In genomic region chr11:96332236-96332761, GRCh38 we compare ENCODE assay signal across 9 cellular contexts. TPM values are rescaled to one million over a fixed set of nuclear protein-coding genes. Genes with fewer than 3 reads are reported as not detected.
A peak's percentile ranks its signal among the peaks of the same experiment; 100 is the strongest.
DNase-seq lines count a peak whose midpoint lies in the region; ATAC-seq and TF ChIP-seq lines count a peak whose summit lies in the region.
"Had no signal": no experiment of that assay in that cellular context is flagged by ENCODE, and none has a peak within 500 bp of the region (broad histone marks: within the 10 kb centered on the region; RNA-seq: fewer than 3 reads in every experiment).

No MANE protein-coding gene starts in this region.

- H3K9me3 ChIP-seq in H9 (ENCODE audit: control insufficient read depth, low read depth, low read length): no peaks in the 10 kb centered on the region

- no peak overlapping the region for H4K8ac ChIP-seq in H9 (replicated peaks; ENCODE audit: insufficient read length, low read depth, low read length)

- no peak for TF ChIP-seq CTCF in H9 (conservative IDR thresholded peaks at IDR 0.05)
- no peak for TF ChIP-seq CTCF in activated CD8-positive, alpha-beta T cell treated with anti-CD3 and anti-CD28 coated beads for 36 hours (IDR thresholded peaks at IDR 0.05)

- H2BK5ac ChIP-seq in H9 (ENCODE audit: insufficient read length, low read length): peak overlapping the region; percentile 42

- no peaks in the 10 kb centered on the region for H3K23me2 ChIP-seq in H9 (ENCODE audit: insufficient read length, low read depth, low read length, poor library complexity, severe bottlenecking)

- H3K79me1 ChIP-seq in H9 (ENCODE audit: insufficient read depth, low read depth, low read length, poor library complexity, severe bottlenecking): no peaks in the 10 kb centered on the region

- no peak overlapping the region for H3K4ac ChIP-seq in H9 (ENCODE audit: low read depth, low read length)

- H3K27ac ChIP-seq in H9 (ENCODE audit: insufficient read length, low read depth, low read length): peak overlapping the region; percentile 17

- no peaks in the 10 kb centered on the region; a peak in 1 of 7 replicates for H3K36me3 Mint-ChIP-seq in H9 (ENCODE audit: insufficient read depth in 1 of 3, low read depth in 3 of 3)
- peaks cover 40% of the 10 kb centered on the region for H3K36me3 Mint-ChIP-seq in activated CD8-positive, alpha-beta T cell treated with anti-CD3 and anti-CD28 coated beads for 36 hours (ENCODE audit: low read depth)

- H2BK120ac ChIP-seq in H9 (ENCODE audit: low read depth, low read length, poor library complexity, severe bottlenecking): no peak overlapping the region

- H4K91ac ChIP-seq in H9 (ENCODE audit: insufficient read length, low read depth, low read length): no peak overlapping the region

- no peak overlapping the region for H4K5ac ChIP-seq in H9 (ENCODE audit: insufficient read length, low read depth, low read length)

- WGBS in H9 (ENCODE audit: extremely low coverage, insufficient read length, low lambda C conversion rate): no CpG with 5 or more reads among the region's 8 CpGs

- H3K9ac ChIP-seq in H9 (ENCODE audit: extremely low read depth, insufficient read length, low read length): no peak overlapping the region

- DNase-seq in H9 (no peak), left ventricle myocardium superior (no peak), retina (peak; percentile 28), NCI-H345 treated with DMSO at 0.1 percent for 48 hours (lab: John Stamatoyannopoulos, UW; ENCODE audit: unreplicated experiment) (no peak), HK-2 (ENCODE audit: unreplicated experiment) (no peak)
- DNase-seq in activated CD8-positive, alpha-beta T cell treated with anti-CD3 and anti-CD28 coated beads for 36 hours: no peak
- DNase-seq: activated gamma-delta T cell treated with Interleukin-2 at 50 U/mL for 16 hours, NCI-H446 treated with DMSO at 0.1 percent for 48 hours had no signal

- H3K4me1 ChIP-seq in H9 (ENCODE audit: insufficient read depth, low read length): peaks cover 15% of the 10 kb centered on the region

- H3T11ph ChIP-seq in H9 (ENCODE audit: low read length): no peak overlapping the region

- no peak overlapping the region for H2BK15ac ChIP-seq in H9 (ENCODE audit: low read depth, low read length)

- H3K18ac ChIP-seq in H9 (ENCODE audit: insufficient read length, low read depth, low read length): no peak overlapping the region

- H2BK12ac ChIP-seq in H9 (ENCODE audit: insufficient read length, low read depth, low read length): no peak overlapping the region

- no peak overlapping the region for H2AK5ac ChIP-seq in H9 (ENCODE audit: insufficient read length, low read length)

- H3K4me1 Mint-ChIP-seq in H9: peaks cover 64 to 72% of the 10 kb centered on the region in 2 experiments
- peaks cover 79% of the 10 kb centered on the region for H3K4me1 Mint-ChIP-seq in activated CD8-positive, alpha-beta T cell treated with anti-CD3 and anti-CD28 coated beads for 36 hours (ENCODE audit: low read depth)

- H2BK20ac ChIP-seq in H9 (ENCODE audit: low read depth, low read length, poor library complexity, severe bottlenecking): no peak overlapping the region

- no peaks in the 10 kb centered on the region for H3K27me3 Mint-ChIP-seq in H9 (ENCODE audit: low read depth)
- no peaks in the 10 kb centered on the region for H3K27me3 Mint-ChIP-seq in activated CD8-positive, alpha-beta T cell treated with anti-CD3 and anti-CD28 coated beads for 36 hours

- CTCF ChIA-PET in activated CD8-positive, alpha-beta T cell treated with anti-CD3 and anti-CD28 coated beads for 36 hours (lab: Charles Lee): interaction anchor here (0.9 to 4.1 kb wide), 4 partner anchors 10 to 143 kb away, joined by 3 to 26 read pairs (median 4); partner anchors contain the start of gene MAML2

- H3K4me3 Mint-ChIP-seq in H9: no peak overlapping the region
- H3K4me3 Mint-ChIP-seq in activated CD8-positive, alpha-beta T cell treated with anti-CD3 and anti-CD28 coated beads for 36 hours: no peak overlapping the region

- H3K9me3 Mint-ChIP-seq in H9: no peaks in the 10 kb centered on the region
- H3K9me3 Mint-ChIP-seq in activated CD8-positive, alpha-beta T cell treated with anti-CD3 and anti-CD28 coated beads for 36 hours: no peaks in the 10 kb centered on the region

- no peaks in the 10 kb centered on the region for H3K27me3 ChIP-seq in H9 (ENCODE audit: insufficient read depth, low read length)

- H4K20me1 ChIP-seq in H9 (ENCODE audit: control insufficient read depth, insufficient read depth, insufficient read length): no peaks in the 10 kb centered on the region

- POLR2A ChIA-PET in activated CD8-positive, alpha-beta T cell treated with anti-CD3 and anti-CD28 coated beads for 36 hours (lab: Charles Lee): interaction anchor here (0.6 to 1.6 kb wide), 8 partner anchors 9 to 117 kb away, joined by 3 to 5 read pairs (median 3); no protein-coding TSS in a partner anchor

- H3K23ac ChIP-seq in H9 (ENCODE audit: insufficient read length, low read depth, low read length): no peak overlapping the region

- peak overlapping the region in 2 of 3 experiments; percentile 72 to 84; a peak in 5 of 7 replicates for H3K27ac Mint-ChIP-seq in H9
- H3K27ac Mint-ChIP-seq in activated CD8-positive, alpha-beta T cell treated with anti-CD3 and anti-CD28 coated beads for 36 hours: peak overlapping the region; percentile 57

- H3K79me2 ChIP-seq in H9 (ENCODE audit: insufficient read depth, low read length): peaks cover 3% of the 10 kb centered on the region; the same call in 1 of the 2 replicates

- no peak for ATAC-seq in activated CD8-positive, alpha-beta T cell treated with anti-CD3 and anti-CD28 coated beads for 36 hours
- peak; percentile 39 for ATAC-seq in left ventricle myocardium superior
- ATAC-seq in GM19395 (IDR thresholded peaks at IDR 0.05; ENCODE audit: unreplicated experiment): no peak

- intact Hi-C loops in activated CD8-positive, alpha-beta T cell treated with anti-CD3 and anti-CD28 coated beads for 36 hours (cut with micrococcal nuclease): no loop called here
- intact Hi-C loops in left ventricle myocardium superior (cut with micrococcal nuclease): no loop called here

- no peak overlapping the region; the same call in 1 of the 2 replicates for H3K14ac ChIP-seq in H9 (ENCODE audit: insufficient read depth, low read length)

- H3K4me2 ChIP-seq in H9 (ENCODE audit: insufficient read depth, insufficient read length, low read length): no peak overlapping the region

- H3K56ac ChIP-seq in H9 (ENCODE audit: insufficient read length, low read depth, low read length): no peak overlapping the region

- H2AFZ ChIP-seq in H9 (ENCODE audit: low read length): no peak overlapping the region

RNA-seq across cellular contexts. Expression of gene MAML2, which starts 10.7 kb away (rescaled TPM):
- total RNA-seq in H9 (2021): 2.7 TPM in 2 replicates
- total RNA-seq in activated CD8-positive, alpha-beta T cell treated with anti-CD3 and anti-CD28 coated beads for 36 hours: 10 to 100 TPM; 11.8 to 12.5 TPM
- 4.1 TPM for total RNA-seq in left ventricle myocardium superior

RNA-seq across cellular contexts. Expression of gene CCDC82, which starts 57.4 kb away (rescaled TPM):
- total RNA-seq in H9 (2021) (14.7 and 17.4 TPM in 2 replicates), left ventricle myocardium superior (14.1 TPM)
- total RNA-seq in activated CD8-positive, alpha-beta T cell treated with anti-CD3 and anti-CD28 coated beads for 36 hours: 10 to 100 TPM; 25.3 to 27.0 TPM

RNA-seq across cellular contexts. Expression of gene JRKL, which starts 57.5 kb away (rescaled TPM):
- total RNA-seq in H9 (2021) (3.0 and 3.6 TPM in 2 replicates), left ventricle myocardium superior (5.5 TPM)
- 10 to 100 TPM; 13.3 to 13.5 TPM for total RNA-seq in activated CD8-positive, alpha-beta T cell treated with anti-CD3 and anti-CD28 coated beads for 36 hours
